ENCODE assay signal across 1 cellular context in genomic region chr11:6234314-6235031, GRCh38.
TF ChIP-seq lines count a peak whose summit lies in the region.

Gene FHIP1B (minus strand): TSS chr11:6234636. CDS start chr11:6224516, 10,120 bp downstream.

TF ChIP-seq in HepG2, 621 proteins besides CTCF, POLR2A, EP300 and RAD21 (continued from another document and continues in another):
- TF ChIP-seq SKIL (CRISPR knock-in tag; IDR thresholded peaks at IDR 0.05; ENCODE audit: borderline replicate concordance) (no peak), GATAD1 (CRISPR knock-in tag; IDR thresholded peaks at IDR 0.05) (peak; percentile 86), ZMYM4 (CRISPR knock-in tag; IDR thresholded peaks at IDR 0.05) (peak; percentile 85), ZNF34 (CRISPR knock-in tag; IDR thresholded peaks at IDR 0.05; ENCODE audit: borderline replicate concordance) (no peak), POLR2AphosphoS5 (IDR thresholded peaks at IDR 0.05; ENCODE audit: low read depth, low read length) (peak; percentile 64), AGO2 (optimal IDR thresholded peaks at IDR 0.05; ENCODE audit: low read depth, low read length) (no peak), NR0B2 (CRISPR knock-in tag; IDR thresholded peaks at IDR 0.05) (peak; percentile 64), ZNF580 (CRISPR knock-in tag; IDR thresholded peaks at IDR 0.05; ENCODE audit: borderline replicate concordance, low read depth) (no peak; the same call in 1 of the 2 replicates), FUBP1 (CRISPR knock-in tag; IDR thresholded peaks at IDR 0.05; ENCODE audit: borderline replicate concordance) (no peak), ZNF724P (CRISPR knock-in tag; IDR thresholded peaks at IDR 0.05; ENCODE audit: borderline replicate concordance) (0 out of 2 replicates have a peak, but pooled peaks have one; percentile 60), PHF20 (CRISPR knock-in tag; IDR thresholded peaks at IDR 0.05) (peak; percentile 75; the same call in 1 of the 2 replicates), ZMYM2 (CRISPR knock-in tag; IDR thresholded peaks at IDR 0.05) (no peak), TFDP2 (CRISPR knock-in tag; IDR thresholded peaks at IDR 0.05) (peak; percentile 78), ZSCAN12 (CRISPR knock-in tag; IDR thresholded peaks at IDR 0.05) (no peak), ZC3H13 (CRISPR knock-in tag; IDR thresholded peaks at IDR 0.05) (no peak), THAP11 (CRISPR knock-in tag; IDR thresholded peaks at IDR 0.05) (peak; percentile 87), AHDC1 (CRISPR knock-in tag; IDR thresholded peaks at IDR 0.05; ENCODE audit: borderline replicate concordance) (no peak), NR2F1 (CRISPR knock-in tag; IDR thresholded peaks at IDR 0.05) (no peak), SRSF1 (optimal IDR thresholded peaks at IDR 0.05; ENCODE audit: low read depth, low read length) (peak; percentile 50), RBM22 (optimal IDR thresholded peaks at IDR 0.05; ENCODE audit: low read length) (no peak), FOXK1 (CRISPR knock-in tag; IDR thresholded peaks at IDR 0.05; ENCODE audit: borderline replicate concordance, low read depth) (peak; percentile 61; the same call in 1 of the 2 replicates), SPEN (CRISPR knock-in tag; IDR thresholded peaks at IDR 0.05; ENCODE audit: low read depth) (peak; percentile 88), MAX (IDR thresholded peaks at IDR 0.05) (peak; percentile 55; the same call in 1 of the 2 replicates), GPBP1L1 (CRISPR knock-in tag; IDR thresholded peaks at IDR 0.05) (no peak), ZNF556 (CRISPR knock-in tag; IDR thresholded peaks at IDR 0.05; ENCODE audit: borderline replicate concordance) (peak; percentile 75; the same call in 1 of the 2 replicates), ZNF619 (CRISPR knock-in tag; IDR thresholded peaks at IDR 0.05) (0 out of 2 replicates have a peak, but pooled peaks have one; percentile 8), ZNF354B (CRISPR knock-in tag; IDR thresholded peaks at IDR 0.05) (no peak), RARG (CRISPR knock-in tag; IDR thresholded peaks at IDR 0.05; ENCODE audit: low read depth) (no peak), NCOR1 (IDR thresholded peaks at IDR 0.05; ENCODE audit: borderline replicate concordance, low read length) (no peak), ZNF33A (CRISPR knock-in tag; IDR thresholded peaks at IDR 0.05; ENCODE audit: borderline replicate concordance) (no peak), ZNF639 (CRISPR knock-in tag; conservative IDR thresholded peaks at IDR 0.05) (no peak), HIVEP1 (CRISPR knock-in tag; IDR thresholded peaks at IDR 0.05) (no peak), EZH2 (conservative IDR thresholded peaks at IDR 0.05; ENCODE audit: low read depth, low read length) (no peak), MTERF4 (CRISPR knock-in tag; IDR thresholded peaks at IDR 0.05) (no peak), ZNF263 (CRISPR knock-in tag; IDR thresholded peaks at IDR 0.05) (peak; percentile 47; the same call in 1 of the 2 replicates), MXI1 (IDR thresholded peaks at IDR 0.05; ENCODE audit: borderline replicate concordance, low read depth, low read length) (peak; percentile 93; the same call in 1 of the 3 replicates), ZNF629 (CRISPR knock-in tag; conservative IDR thresholded peaks at IDR 0.05) (no peak), SSRP1 (CRISPR knock-in tag; IDR thresholded peaks at IDR 0.05) (no peak), ZZZ3 (CRISPR knock-in tag; IDR thresholded peaks at IDR 0.05; ENCODE audit: borderline replicate concordance) (0 out of 2 replicates have a peak, but pooled peaks have one; percentile 30), ESRRA (CRISPR knock-in tag; IDR thresholded peaks at IDR 0.05; ENCODE audit: low read depth) (0 out of 2 replicates have a peak, but pooled peaks have one; percentile 11), ARNT (IDR thresholded peaks at IDR 0.05) (no peak), CEBPB (IDR thresholded peaks at IDR 0.05; ENCODE audit: borderline replicate concordance, low read depth, low read length) (peak; percentile 19; the same call in 1 of the 2 replicates), ZUFSP (CRISPR knock-in tag; IDR thresholded peaks at IDR 0.05; ENCODE audit: borderline replicate concordance) (no peak), RFXAP (CRISPR knock-in tag; IDR thresholded peaks at IDR 0.05; ENCODE audit: borderline replicate concordance) (0 out of 2 replicates have a peak, but pooled peaks have one; percentile 27), SYNCRIP (IDR thresholded peaks at IDR 0.05; ENCODE audit: insufficient read depth, low read depth, low read length) (no peak), TBX2 (CRISPR knock-in tag; IDR thresholded peaks at IDR 0.05; ENCODE audit: borderline replicate concordance) (peak; percentile 87; the same call in 1 of the 2 replicates), CREM (IDR thresholded peaks at IDR 0.05) (0 out of 2 replicates have a peak, but pooled peaks have one; percentile 27), CREM (CRISPR knock-in tag; IDR thresholded peaks at IDR 0.05) (no peak), ZNF484 (CRISPR knock-in tag; IDR thresholded peaks at IDR 0.05; ENCODE audit: borderline replicate concordance, low read depth) (no peak), NFYB (CRISPR knock-in tag; IDR thresholded peaks at IDR 0.05) (peak; percentile 82)
